1 cellular context compared by ENCODE assay signal in genomic region chr15:72203507-72203837, GRCh38.
TF ChIP-seq lines count a peak whose summit lies in the region.

No MANE protein-coding gene starts in this region.

TF ChIP-seq in GM23338, 12 proteins besides CTCF, POLR2A, EP300 and RAD21 (continued from another document):
- no peak for TF ChIP-seq ZNF462 (CRISPR knock-in tag; IDR thresholded peaks at IDR 0.05)
